In genomic region chr22:25668437-25668836, GRCh38 we compare ENCODE assay signal across 18 cellular contexts.
DNase-seq lines count a peak whose midpoint lies in the region; ATAC-seq and TF ChIP-seq lines count a peak whose summit lies in the region.
"Had no signal": no experiment of that assay in that cellular context is flagged by ENCODE, and none has a peak within 500 bp of the region (broad histone marks: within the 10 kb centered on the region; RNA-seq: fewer than 3 reads in every experiment).

No MANE protein-coding gene starts in this region.

- H3K27ac Mint-ChIP-seq in activated T-helper 17 cell treated with anti-CD3 and anti-CD28 coated beads, Interleukin-2, amount 50 U/mL, for 72 hours: no peak overlapping the region
- H3K27ac Mint-ChIP-seq: CD8-positive, alpha-beta T cell; naive thymus-derived CD4-positive, alpha-beta T cell had no signal

- H3K36me3 ChIP-seq in adipocyte (ENCODE audit: control insufficient read depth, insufficient read depth, low read length, severe bottlenecking) (peaks cover 5% of the 10 kb centered on the region), subcutaneous abdominal adipose tissue (ENCODE audit: control insufficient read depth in 5 of 5, insufficient read depth in 5 of 5, low read length in 5 of 5) (peaks cover 0 to 4% (median under 1%) of the 10 kb centered on the region in 5 donors), stomach (no peaks in the 10 kb centered on the region)
- H3K36me3 ChIP-seq: heart right ventricle, sigmoid colon had no signal

- no peak for TF ChIP-seq EP300 in stomach (IDR thresholded peaks at IDR 0.05)

- TF ChIP-seq CTCF in stomach (IDR thresholded peaks at IDR 0.05): no peak

- H3K4me1 ChIP-seq in adipocyte (ENCODE audit: control insufficient read depth, insufficient read depth, low read length) (peaks cover 44% of the 10 kb centered on the region), subcutaneous abdominal adipose tissue (ENCODE audit: control insufficient read depth in 5 of 5, insufficient read depth in 5 of 5, low read length in 5 of 5) (peaks cover 7 to 61% (median 45%) of the 10 kb centered on the region in 5 donors), stomach (peaks cover 0 to 21% (median 5%) of the 10 kb centered on the region in 4 donors)

- no peak for TF ChIP-seq POLR2A in stomach (IDR thresholded peaks at IDR 0.05)

- H3K9me3 Mint-ChIP-seq in activated T-helper 17 cell treated with anti-CD3 and anti-CD28 coated beads, Interleukin-2, amount 50 U/mL, for 72 hours: no peaks in the 10 kb centered on the region
- H3K9me3 Mint-ChIP-seq: CD8-positive, alpha-beta T cell; naive thymus-derived CD4-positive, alpha-beta T cell had no signal

- WGBS in stomach, 5 donors: 48 to 57% (median 53%) methylated on average over 2 of the region's 2 CpGs

- DNase-seq in HuH-7 (ENCODE audit: low spot score) (peak; percentile 17), adipocyte (ENCODE audit: low read depth) (peak; percentile 93), fibroblast of the conjunctiva (ENCODE audit: low read depth) (peak; percentile 62), stomach (no peak)
- DNase-seq: activated CD4-positive, alpha-beta T cell treated with anti-CD3 and anti-CD28 coated beads for 1 hour; activated T-cell treated with anti-CD3 and anti-CD28 coated beads, Interleukin-2, amount 50 U/mL, for 48 hours; anterior cingulate cortex; CD8-positive, alpha-beta T cell; effector CD8-positive, alpha-beta T cell; heart right ventricle; naive thymus-derived CD4-positive, alpha-beta T cell; NCI-H2227 treated with DMSO at 0.1 percent for 48 hours; sigmoid colon; stimulated activated naive CD8-positive, alpha-beta T cell treated with anti-CD3 and anti-CD28 coated beads, Interleukin-15, Interleukin-2, amounts not matched to agents 100 U/mL and 50 U/mL, for 24 hours; T-helper 1 cell had no signal

- H3K9ac ChIP-seq in adipocyte (ENCODE audit: low read length) (peak overlapping the region; percentile 27), subcutaneous abdominal adipose tissue (ENCODE audit: low read length in 5 of 5) (peak overlapping the region in 1 of 5 donors; percentile 53)

- no peaks in the 10 kb centered on the region for H3K36me3 Mint-ChIP-seq in activated T-helper 17 cell treated with anti-CD3 and anti-CD28 coated beads, Interleukin-2, amount 50 U/mL, for 72 hours (ENCODE audit: low read depth)

- intact Hi-C loops in stomach (cut with DNase I; ENCODE audit: low total_unique reads): no loop called here

- H3K4me3 ChIP-seq in adipocyte (ENCODE audit: low read length) (peak overlapping the region; percentile 69), subcutaneous abdominal adipose tissue (ENCODE audit: low read depth in 1 of 5, low read length in 5 of 5) (no peak overlapping the region), stomach (no peak overlapping the region)
- H3K4me3 ChIP-seq: heart right ventricle, sigmoid colon had no signal

- peaks cover 5% of the 10 kb centered on the region for H3K4me1 Mint-ChIP-seq in activated T-helper 17 cell treated with anti-CD3 and anti-CD28 coated beads, Interleukin-2, amount 50 U/mL, for 72 hours

- ATAC-seq in activated T-helper 17 cell treated with anti-CD3 and anti-CD28 coated beads, Interleukin-2, amount 50 U/mL, for 72 hours (replicated peaks): no peak
- no peak for ATAC-seq in HG03095 (IDR thresholded peaks at IDR 0.05; ENCODE audit: unreplicated experiment)
- ATAC-seq: CD8-positive, alpha-beta T cell; naive thymus-derived CD4-positive, alpha-beta T cell; stimulated activated naive CD8-positive, alpha-beta T cell treated with anti-CD3 and anti-CD28 coated beads, Interleukin-15, Interleukin-2, amounts not matched to agents 100 U/mL and 50 U/mL, for 24 hours had no signal

- no peaks in the 10 kb centered on the region for H3K9me3 ChIP-seq in adipocyte (ENCODE audit: control insufficient read depth, low read length)
- no peaks in the 10 kb centered on the region for H3K9me3 ChIP-seq in subcutaneous abdominal adipose tissue (ENCODE audit: control insufficient read depth in 5 of 5, low read length in 5 of 5)
- no peaks in the 10 kb centered on the region for H3K9me3 ChIP-seq in stomach
- H3K9me3 ChIP-seq: heart right ventricle, sigmoid colon had no signal

- peaks cover 16% of the 10 kb centered on the region for H3K27me3 Mint-ChIP-seq in activated T-helper 17 cell treated with anti-CD3 and anti-CD28 coated beads, Interleukin-2, amount 50 U/mL, for 72 hours
- H3K27me3 Mint-ChIP-seq: naive thymus-derived CD4-positive, alpha-beta T cell had no signal

- H3K4me3 Mint-ChIP-seq in activated T-helper 17 cell treated with anti-CD3 and anti-CD28 coated beads, Interleukin-2, amount 50 U/mL, for 72 hours: no peak overlapping the region
- H3K4me3 Mint-ChIP-seq: CD8-positive, alpha-beta T cell; naive thymus-derived CD4-positive, alpha-beta T cell had no signal

- H3K27ac ChIP-seq in subcutaneous abdominal adipose tissue (ENCODE audit: low read depth, low read length) (peak overlapping the region; percentile 83), stomach (no peak overlapping the region)
- H3K27ac ChIP-seq: sigmoid colon had no signal

- H3K27me3 ChIP-seq in adipocyte (replicated peaks; ENCODE audit: control insufficient read depth, insufficient read depth, low read length) (no peaks in the 10 kb centered on the region), subcutaneous abdominal adipose tissue (ENCODE audit: control insufficient read depth in 5 of 5, insufficient read depth in 4 of 5, low read length in 5 of 5) (no peaks in the 10 kb centered on the region), stomach (no peaks in the 10 kb centered on the region)
- H3K27me3 ChIP-seq: heart right ventricle, sigmoid colon had no signal
